8 cellular contexts compared by ENCODE assay signal in genomic region chr5:150487199-150488061, GRCh38. TPM values are rescaled to one million over a fixed set of nuclear protein-coding genes. Genes with fewer than 3 reads are reported as not detected.
DNase-seq lines count a peak whose midpoint lies in the region; ATAC-seq and TF ChIP-seq lines count a peak whose summit lies in the region.

No MANE protein-coding gene starts in this region.

- no peaks in the 10 kb centered on the region for H3K36me3 Mint-ChIP-seq in activated T-helper 1 cell treated with anti-CD3 and anti-CD28 coated beads, Interleukin-12 subunit alpha, Interleukin-12 subunit beta, Interleukin-2, Interleukin-4 antibody, amounts not matched to agents 30 ng/mL and 10 ng/mL and 1 ng/mL, durations not matched to agents 14 hours and 24 hours and 36 hours (ENCODE audit: low read depth)

- no peaks in the 10 kb centered on the region for H3K9me3 ChIP-seq in cardiac muscle cell (ENCODE audit: low read depth)
- no peaks in the 10 kb centered on the region for H3K9me3 ChIP-seq in parathyroid adenoma (ENCODE audit: control insufficient read depth, low read length)

- H3K4me2 ChIP-seq in parathyroid adenoma (ENCODE audit: low read length), result peak overlapping the region; percentile 80

- H3K9ac ChIP-seq in parathyroid adenoma, result no peak overlapping the region

- H3K36me3 ChIP-seq in cardiac muscle cell (no peaks in the 10 kb centered on the region), parathyroid adenoma (ENCODE audit: control insufficient read depth, insufficient read depth, low read length) (no peaks in the 10 kb centered on the region)

- H3K4me3 Mint-ChIP-seq in activated T-helper 1 cell treated with anti-CD3 and anti-CD28 coated beads, Interleukin-12 subunit alpha, Interleukin-12 subunit beta, Interleukin-2, Interleukin-4 antibody, amounts not matched to agents 30 ng/mL and 10 ng/mL and 1 ng/mL, durations not matched to agents 14 hours and 24 hours and 36 hours, result peak overlapping the region; percentile 68

- H3K27ac ChIP-seq in cardiac muscle cell (peak overlapping the region; percentile 99), parathyroid adenoma (peak overlapping the region; percentile 8)

- no peaks in the 10 kb centered on the region for H3K4me1 Mint-ChIP-seq in activated T-helper 1 cell treated with anti-CD3 and anti-CD28 coated beads, Interleukin-12 subunit alpha, Interleukin-12 subunit beta, Interleukin-2, Interleukin-4 antibody, amounts not matched to agents 30 ng/mL and 10 ng/mL and 1 ng/mL, durations not matched to agents 14 hours and 24 hours and 36 hours (ENCODE audit: low read depth)

- H2AFZ ChIP-seq in parathyroid adenoma, result no peak overlapping the region

- peaks cover 11% of the 10 kb centered on the region for H3K27me3 Mint-ChIP-seq in activated T-helper 1 cell treated with anti-CD3 and anti-CD28 coated beads, Interleukin-12 subunit alpha, Interleukin-12 subunit beta, Interleukin-2, Interleukin-4 antibody, amounts not matched to agents 30 ng/mL and 10 ng/mL and 1 ng/mL, durations not matched to agents 14 hours and 24 hours and 36 hours (ENCODE audit: insufficient read depth)

- peak; percentile 59 for DNase-seq in DMS 273 (lab: John Stamatoyannopoulos, UW; ENCODE audit: unreplicated experiment)
- DNase-seq in DMS 273 treated with DMSO at 0.1 percent for 48 hours (lab: John Stamatoyannopoulos, UW), result no peak
- no peak for DNase-seq in activated T-helper 1 cell treated with anti-CD3 and anti-CD28 coated beads, Interleukin-12 subunit alpha, Interleukin-12 subunit beta, Interleukin-2, Interleukin-4 antibody, amounts not matched to agents 30 ng/mL and 10 ng/mL and 1 ng/mL, durations not matched to agents 14 hours and 24 hours and 36 hours (ENCODE audit: low spot score)
- DNase-seq in cardiac muscle cell (ENCODE audit: low read depth in 1 of 2, low spot score in 1 of 2), result peak in 1 of 2 donors; percentile 36
- no peak for DNase-seq in DMS114 treated with DMSO at 0.1 percent for 48 hours (lab: John Stamatoyannopoulos, UW; ENCODE audit: unreplicated experiment)

- intact Hi-C loops in activated T-helper 1 cell treated with anti-CD3 and anti-CD28 coated beads, Interleukin-12 subunit alpha, Interleukin-12 subunit beta, Interleukin-2, Interleukin-4 antibody, amounts not matched to agents 30 ng/mL and 10 ng/mL and 1 ng/mL, durations not matched to agents 14 hours and 24 hours and 36 hours (cut with micrococcal nuclease), result loop anchor here (2.0 kb wide), 3 partner anchors 29 to 75 kb away; partner anchors contain the start of gene CD74

- H3K27ac Mint-ChIP-seq in activated T-helper 1 cell treated with anti-CD3 and anti-CD28 coated beads, Interleukin-12 subunit alpha, Interleukin-12 subunit beta, Interleukin-2, Interleukin-4 antibody, amounts not matched to agents 30 ng/mL and 10 ng/mL and 1 ng/mL, durations not matched to agents 14 hours and 24 hours and 36 hours, result no peak overlapping the region

- H3K79me2 ChIP-seq in parathyroid adenoma, result peaks cover 5% of the 10 kb centered on the region

- ATAC-seq in HG02759 (IDR thresholded peaks at IDR 0.05; ENCODE audit: unreplicated experiment), result no peak

- H3K4me1 ChIP-seq in cardiac muscle cell (ENCODE audit: low read depth) (peaks cover 46% of the 10 kb centered on the region), parathyroid adenoma (peaks cover 26% of the 10 kb centered on the region)

- H3K4me3 ChIP-seq in cardiac muscle cell, result peak overlapping the region; percentile 95
- H3K4me3 ChIP-seq in parathyroid adenoma (ENCODE audit: low read depth, low read length), result peak overlapping the region; percentile 78

- H3K27me3 ChIP-seq in cardiac muscle cell (no peaks in the 10 kb centered on the region), parathyroid adenoma (ENCODE audit: control insufficient read depth, insufficient read depth, low read length) (no peaks in the 10 kb centered on the region)

- no peaks in the 10 kb centered on the region for H3K9me3 Mint-ChIP-seq in activated T-helper 1 cell treated with anti-CD3 and anti-CD28 coated beads, Interleukin-12 subunit alpha, Interleukin-12 subunit beta, Interleukin-2, Interleukin-4 antibody, amounts not matched to agents 30 ng/mL and 10 ng/mL and 1 ng/mL, durations not matched to agents 14 hours and 24 hours and 36 hours

- peak; percentile 41; the same call in 1 of the 2 replicates for TF ChIP-seq CTCF in LNCAP (IDR thresholded peaks at IDR 0.05)
- TF ChIP-seq CTCF in cardiac muscle cell (IDR thresholded peaks at IDR 0.05; ENCODE audit: low read depth, low read length), result peak; percentile 16
- TF ChIP-seq CTCF in parathyroid adenoma (IDR thresholded peaks at IDR 0.05), result peak; percentile 18

RNA-seq across cellular contexts. Expression of gene NDST1, which starts 20.5 kb away (rescaled TPM):
- 2.8 and 3.9 TPM in 2 replicates for total RNA-seq in activated T-helper 1 cell treated with anti-CD3 and anti-CD28 coated beads, Interleukin-12 subunit alpha, Interleukin-12 subunit beta, Interleukin-2, Interleukin-4 antibody, amounts not matched to agents 30 ng/mL and 10 ng/mL and 1 ng/mL, durations not matched to agents 14 hours and 24 hours and 36 hours
- 79.8 and 97.6 TPM in 2 replicates for total RNA-seq in cardiac muscle cell
- 26.6 and 34.9 TPM in 2 replicates for polyA plus RNA-seq in cardiac muscle cell

RNA-seq across cellular contexts. Expression of gene RPS14, which starts 37.9 kb away (rescaled TPM):
- total RNA-seq in activated T-helper 1 cell treated with anti-CD3 and anti-CD28 coated beads, Interleukin-12 subunit alpha, Interleukin-12 subunit beta, Interleukin-2, Interleukin-4 antibody, amounts not matched to agents 30 ng/mL and 10 ng/mL and 1 ng/mL, durations not matched to agents 14 hours and 24 hours and 36 hours, result 2,328 and 2,429 TPM in 2 replicates
- 2,228 and 2,781 TPM in 2 replicates for total RNA-seq in cardiac muscle cell
- polyA plus RNA-seq in cardiac muscle cell, result 1,307 and 1,584 TPM in 2 replicates

Comparison
In these comparisons a context has a peak if more than half of its experiments do, and no peak if none do; other contexts are left out.
1. RNA of gene NDST1, which starts 20.5 kb away (total RNA-seq): 79.8 to 97.6 TPM in cardiac muscle cell; 2.8 to 3.9 TPM in activated T-helper 1 cell treated with anti-CD3 and anti-CD28 coated beads, Interleukin-12 subunit alpha, Interleukin-12 subunit beta, Interleukin-2, Interleukin-4 antibody, amounts not matched to agents 30 ng/mL and 10 ng/mL and 1 ng/mL, durations not matched to agents 14 hours and 24 hours and 36 hours; every median in the first group is over 10 times any median in the second.
2. Peak in every context shown above with its lines, with median percentiles within 50 percentile points of each other: CTCF ChIP-seq.